19 cellular contexts compared by ENCODE assay signal in the genomic region with DNA sequence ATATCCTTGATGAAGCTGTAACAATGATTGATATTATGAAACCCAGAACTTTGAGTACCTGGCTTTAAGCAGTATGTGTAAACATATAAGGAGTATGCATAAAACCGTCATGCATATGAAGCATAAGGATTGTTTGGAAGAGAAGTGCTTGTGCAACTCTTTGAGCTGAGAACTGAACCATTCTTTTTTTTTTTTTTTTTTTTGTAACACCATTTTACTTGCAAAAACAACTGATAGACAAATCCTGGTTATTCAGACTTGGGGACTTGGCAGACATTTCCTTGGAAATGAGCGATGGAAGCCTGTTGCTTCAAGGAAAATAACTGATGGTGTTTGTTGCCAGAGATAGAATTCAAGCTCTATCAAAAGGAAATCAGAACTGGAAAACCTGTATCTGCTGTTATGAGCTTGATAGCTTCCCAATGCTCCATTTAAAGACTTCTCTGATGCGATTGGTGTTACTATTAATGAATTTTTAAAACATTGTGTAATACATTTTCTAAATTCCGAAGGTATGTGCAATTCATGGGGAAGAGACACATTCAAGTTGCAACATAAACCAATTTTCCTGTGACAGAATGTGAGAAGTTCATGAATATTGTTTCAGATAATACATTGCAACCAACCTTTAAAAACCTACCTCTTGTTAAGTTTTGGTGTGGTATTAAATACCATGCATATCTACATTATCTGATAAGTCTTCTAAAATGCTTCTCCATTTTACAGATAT. TPM values are rescaled to one million over a fixed set of nuclear protein-coding genes. Genes with fewer than 3 reads are reported as not detected.
A peak's percentile ranks its signal among the peaks of the same experiment; 100 is the strongest.
DNase-seq lines count a peak whose midpoint lies in the region; ATAC-seq and TF ChIP-seq lines count a peak whose summit lies in the region.
"Had no signal": no experiment of that assay in that cellular context is flagged by ENCODE, and none has a peak within 500 bp of the region (broad histone marks: within the 10 kb centered on the region; RNA-seq: fewer than 3 reads in every experiment).

No MANE protein-coding gene starts in this region.

- 78 to 92% methylated on average over 3 to 4 of the region's 4 CpGs for WGBS in gastroesophageal sphincter (ENCODE audit: low coverage in 1 of 2), 2 donors

- TF ChIP-seq EP300 in gastroesophageal sphincter (IDR thresholded peaks at IDR 0.05) = no peak

- POLR2A ChIA-PET in RWPE1 (lab: Yijun Ruan, JAX; ENCODE audit: low non-redundant PET) = interaction anchor here (0.7 kb wide), 1 partner anchor 40 kb away, joined by 5 read pairs; no protein-coding TSS in a partner anchor

- DNase-seq in GM03348 (ENCODE audit: low spot score) (peak; percentile 66), RWPE1 (ENCODE audit: low spot score) (peak; percentile 40), fibroblast of gingiva (ENCODE audit: low read depth) (peak; percentile 62), stromal cell of bone marrow (ENCODE audit: low read depth) (peak; percentile 24)
- DNase-seq: activated naive CD8-positive, alpha-beta T cell treated with anti-CD3 and anti-CD28 coated beads for 36 hours; esophagus squamous epithelium; lower lobe of right lung; NCI-H1694; NCI-H524 treated with DMSO at 0.1 percent for 48 hours; nephron progenitor cell; stimulated activated CD4-positive, alpha-beta T cell treated with anti-CD3 and anti-CD28 coated beads, Interleukin-1b, Interleukin-23, amount 100 ng/mL, for 48 hours; tibial artery had no signal

- no peaks in the 10 kb centered on the region for H3K36me3 ChIP-seq in gastroesophageal sphincter
- H3K36me3 ChIP-seq: esophagus squamous epithelium, lower lobe of right lung, tibial artery had no signal

- H3K27ac ChIP-seq in RWPE1 (no peak overlapping the region; the same call in 1 of the 2 replicates), gastroesophageal sphincter (no peak overlapping the region)
- H3K27ac ChIP-seq: coronary artery, esophagus squamous epithelium, HL-60, lower lobe of right lung, tibial artery had no signal

- TF ChIP-seq POLR2A in gastroesophageal sphincter (IDR thresholded peaks at IDR 0.05) = no peak

- H3K4me1 ChIP-seq in gastroesophageal sphincter = no peaks in the 10 kb centered on the region
- H3K4me1 ChIP-seq: lower lobe of right lung had no signal

- no peak for TF ChIP-seq CTCF in RWPE1 (conservative IDR thresholded peaks at IDR 0.05; ENCODE audit: low read depth)
- no peak for TF ChIP-seq CTCF in gastroesophageal sphincter (IDR thresholded peaks at IDR 0.05)

- CTCF ChIA-PET in RWPE1 (lab: Yijun Ruan, JAX) = interaction anchor here (0.8 kb wide), 1 partner anchor 59 kb away, joined by 5 read pairs; no protein-coding TSS in a partner anchor

- no peak for ATAC-seq in HG03139 (IDR thresholded peaks at IDR 0.05; ENCODE audit: unreplicated experiment)
- no peak for ATAC-seq in gastroesophageal sphincter
- ATAC-seq in HG03571 (IDR thresholded peaks at IDR 0.05; ENCODE audit: unreplicated experiment) = no peak
- ATAC-seq: activated CD4-positive, CD25-positive, alpha-beta regulatory T cell treated with anti-CD3 and anti-CD28 coated beads, Interleukin-2, amount 50 U/mL, for 24 hours; lower lobe of right lung; Panc1 had no signal

- H3K4me3 ChIP-seq in gastroesophageal sphincter = no peak overlapping the region
- H3K4me3 ChIP-seq: coronary artery, esophagus squamous epithelium, lower lobe of right lung, tibial artery had no signal

- no peaks in the 10 kb centered on the region for H3K9me3 ChIP-seq in gastroesophageal sphincter
- H3K9me3 ChIP-seq: esophagus squamous epithelium, lower lobe of right lung, tibial artery had no signal

- H3K27me3 ChIP-seq in gastroesophageal sphincter = no peaks in the 10 kb centered on the region
- H3K27me3 ChIP-seq: esophagus squamous epithelium, tibial artery had no signal

RNA-seq across cellular contexts. Expression of a gene that starts 47.0 kb away (rescaled TPM):
- total RNA-seq in gastroesophageal sphincter = 100 to 1,000 TPM in 3 of 4 donors, 10 to 100 TPM in 1; 84.4 to 279 (median 154) TPM
